Comparison of ENCODE assay signal across 9 cellular contexts in genomic region chr11:73875380-73875779, GRCh38. TPM values are rescaled to one million over a fixed set of nuclear protein-coding genes. Genes with fewer than 3 reads are reported as not detected.
A peak's percentile ranks its signal among the peaks of the same experiment; 100 is the strongest.
DNase-seq lines count a peak whose midpoint lies in the region; ATAC-seq and TF ChIP-seq lines count a peak whose summit lies in the region.
"Had no signal": no experiment of that assay in that cellular context is flagged by ENCODE, and none has a peak within 500 bp of the region (broad histone marks: within the 10 kb centered on the region; RNA-seq: fewer than 3 reads in every experiment).

No MANE protein-coding gene starts in this region.

- no peaks in the 10 kb centered on the region for H3K27me3 Mint-ChIP-seq in CD4-positive, alpha-beta memory T cell
- no peaks in the 10 kb centered on the region for H3K27me3 Mint-ChIP-seq in chondrocyte (ENCODE audit: low read depth)
- no peaks in the 10 kb centered on the region for H3K27me3 Mint-ChIP-seq in naive thymus-derived CD8-positive, alpha-beta T cell

- POLR2A ChIA-PET in CD4-positive, alpha-beta memory T cell (lab: Charles Lee; ENCODE audit: partially characterized antibody), result interaction anchor here (0.7 kb wide), 1 partner anchor 95 kb away, joined by 3 read pairs; no protein-coding TSS in a partner anchor
- POLR2A ChIA-PET in naive thymus-derived CD8-positive, alpha-beta T cell (lab: Charles Lee), result no interaction called here

- ATAC-seq in naive thymus-derived CD8-positive, alpha-beta T cell, result no peak
- ATAC-seq in HG03342 (IDR thresholded peaks at IDR 0.05; ENCODE audit: unreplicated experiment) (no peak), HG02571 (IDR thresholded peaks at IDR 0.05; ENCODE audit: unreplicated experiment) (no peak)

- peaks cover 27% of the 10 kb centered on the region for H3K36me3 ChIP-seq in CD4-positive, alpha-beta memory T cell (ENCODE audit: insufficient read depth, low read length)
- peaks cover 0 to 50% (median 18%) of the 10 kb centered on the region in 3 donors for H3K36me3 ChIP-seq in esophagus squamous epithelium

- H3K4me3 Mint-ChIP-seq in CD4-positive, alpha-beta memory T cell, result peak overlapping the region; percentile 98 to 100 (median 100)
- H3K4me3 Mint-ChIP-seq in chondrocyte (ENCODE audit: unreplicated experiment), result peak overlapping the region; percentile 96
- H3K4me3 Mint-ChIP-seq in naive thymus-derived CD8-positive, alpha-beta T cell, result peak overlapping the region; percentile 93 to 99 (median 98)

- no peaks in the 10 kb centered on the region for H3K27me3 ChIP-seq in CD4-positive, alpha-beta memory T cell (ENCODE audit: insufficient read depth, low read length)
- no peaks in the 10 kb centered on the region for H3K27me3 ChIP-seq in esophagus squamous epithelium

- no peak for TF ChIP-seq POLR2A in esophagus squamous epithelium (IDR thresholded peaks at IDR 0.05)

- WGBS in esophagus squamous epithelium, 2 donors, result 75 to 80% methylated on average over 1 of the region's 1 CpG

- peak overlapping the region; percentile 86 for H3K27ac ChIP-seq in CD4-positive, alpha-beta memory T cell (ENCODE audit: low read depth, low read length)
- H3K27ac ChIP-seq in esophagus squamous epithelium, result peak overlapping the region in 2 of 4 donors; percentile 88 to 92

- H3K4me1 ChIP-seq in CD4-positive, alpha-beta memory T cell (ENCODE audit: insufficient read depth, low read length), result peaks cover 32% of the 10 kb centered on the region
- H3K4me1 ChIP-seq in esophagus squamous epithelium, result peaks cover 19 to 49% (median 22%) of the 10 kb centered on the region in 3 donors

- H3K9me3 ChIP-seq in CD4-positive, alpha-beta memory T cell (ENCODE audit: control insufficient read depth in 1 of 2, low read length in 2 of 2), result no peaks in the 10 kb centered on the region
- H3K9me3 ChIP-seq in esophagus squamous epithelium, result no peaks in the 10 kb centered on the region

- no peaks in the 10 kb centered on the region for H3K9me3 Mint-ChIP-seq in CD4-positive, alpha-beta memory T cell
- no peaks in the 10 kb centered on the region for H3K9me3 Mint-ChIP-seq in chondrocyte (ENCODE audit: low read depth)
- no peaks in the 10 kb centered on the region for H3K9me3 Mint-ChIP-seq in naive thymus-derived CD8-positive, alpha-beta T cell

- no peak for TF ChIP-seq CTCF in LNCaP clone FGC (IDR thresholded peaks at IDR 0.05; ENCODE audit: control insufficient read depth, extremely low read depth, insufficient read depth)
- no peak for TF ChIP-seq CTCF in chondrocyte (IDR thresholded peaks at IDR 0.05)
- TF ChIP-seq CTCF in esophagus squamous epithelium (IDR thresholded peaks at IDR 0.05), result no peak

- peak overlapping the region; percentile 95 to 100 (median 99) for H3K27ac Mint-ChIP-seq in CD4-positive, alpha-beta memory T cell
- H3K27ac Mint-ChIP-seq in chondrocyte (ENCODE audit: unreplicated experiment), result peak overlapping the region; percentile 98
- H3K27ac Mint-ChIP-seq in naive thymus-derived CD8-positive, alpha-beta T cell, result peak overlapping the region; percentile 31 to 99 (median 98)

- intact Hi-C loops in CD4-positive, alpha-beta memory T cell (cut with micrococcal nuclease), result loop anchor here (5.0 kb wide), 4 partner anchors 107 to 1148 kb away; partner anchors contain the start of genes FAM168A, LIPT2 and UCP2
- intact Hi-C loops in esophagus squamous epithelium (cut with DNase I) (no loop called here), posterior cingulate gyrus (cut with DNase I) (loop anchor here (5.0 kb wide), 1 partner anchor 113 kb away; the partner anchor contains the start of gene RAB6A)

- peak overlapping the region in 1 of 2 donors; percentile 85 for H3K4me3 ChIP-seq in CD4-positive, alpha-beta memory T cell (ENCODE audit: low read length in 2 of 2)
- H3K4me3 ChIP-seq in LNCaP clone FGC (ENCODE audit: low read depth, low read length), result peak overlapping the region; percentile 92
- H3K4me3 ChIP-seq in esophagus squamous epithelium, result peak overlapping the region in 2 of 4 donors; percentile 62 to 89
- H3K4me3 ChIP-seq: lung had no signal

- peaks cover 10 to 48% of the 10 kb centered on the region in 2 donors for H3K36me3 Mint-ChIP-seq in CD4-positive, alpha-beta memory T cell
- H3K36me3 Mint-ChIP-seq in chondrocyte (ENCODE audit: low read depth), result peaks cover 7% of the 10 kb centered on the region
- peaks cover 0 to 50% (median 6%) of the 10 kb centered on the region in 3 donors for H3K36me3 Mint-ChIP-seq in naive thymus-derived CD8-positive, alpha-beta T cell

- DNase-seq in CD4-positive, alpha-beta memory T cell, result no peak
- DNase-seq in LNCaP clone FGC (ENCODE audit: low read depth) (no peak), chondrocyte (ENCODE audit: low spot score) (no peak), esophagus squamous epithelium (lab: John Stamatoyannopoulos, UW) (no peak), posterior cingulate gyrus (no peak)
- no peak for DNase-seq in naive thymus-derived CD8-positive, alpha-beta T cell

- CTCF ChIA-PET in CD4-positive, alpha-beta memory T cell (lab: Charles Lee; ENCODE audit: partially characterized antibody), result no interaction called here

- peaks cover 16 to 50% (median 31%) of the 10 kb centered on the region in 4 donors for H3K4me1 Mint-ChIP-seq in CD4-positive, alpha-beta memory T cell
- H3K4me1 Mint-ChIP-seq in chondrocyte (ENCODE audit: low read depth), result peaks cover 26% of the 10 kb centered on the region
- H3K4me1 Mint-ChIP-seq in naive thymus-derived CD8-positive, alpha-beta T cell, result peaks cover 18 to 49% (median 44%) of the 10 kb centered on the region in 4 donors

RNA-seq across cellular contexts. Expression of gene COA4, which starts 1.3 kb away (rescaled TPM):
- 10 to 100 TPM; 59.0 to 61.4 TPM for total RNA-seq in CD4-positive, alpha-beta memory T cell
- 10 to 100 TPM; 56.8 to 57.4 TPM for polyA plus RNA-seq in CD4-positive, alpha-beta memory T cell
- total RNA-seq in chondrocyte (39.8 to 57.4 TPM (median 42.5 TPM) in 3 replicates), esophagus squamous epithelium (10 to 100 TPM; 43.9 to 88.5 (median 64.9) TPM)
- 10 to 100 TPM; 62.4 to 77.3 TPM for total RNA-seq in naive thymus-derived CD8-positive, alpha-beta T cell
- polyA plus RNA-seq in naive thymus-derived CD8-positive, alpha-beta T cell, result 10 to 100 TPM; 48.1 to 66.8 (median 61.4) TPM

RNA-seq across cellular contexts. Expression of gene PAAF1, which starts 1.4 kb away (rescaled TPM):
- total RNA-seq in CD4-positive, alpha-beta memory T cell, result 10 to 100 TPM; 18.8 to 19.1 TPM
- 10 to 100 TPM; 17.5 to 21.8 TPM for polyA plus RNA-seq in CD4-positive, alpha-beta memory T cell
- total RNA-seq in chondrocyte (11.8 to 17.1 TPM (median 13.5 TPM) in 3 replicates), esophagus squamous epithelium (10 to 100 TPM in 1 of 4 donors, 1 to 10 TPM in 3; 4.3 to 10.9 (median 8.3) TPM)
- 10 to 100 TPM; 20.4 to 24.6 TPM for total RNA-seq in naive thymus-derived CD8-positive, alpha-beta T cell
- 10 to 100 TPM; 17.7 to 30.4 (median 23.9) TPM for polyA plus RNA-seq in naive thymus-derived CD8-positive, alpha-beta T cell
